Comparison of ENCODE assay signal across 11 cellular contexts in genomic region chr14:77409131-77409533, GRCh38. TPM values are rescaled to one million over a fixed set of nuclear protein-coding genes. Genes with fewer than 3 reads are reported as not detected.
DNase-seq lines count a peak whose midpoint lies in the region; ATAC-seq lines count a peak whose summit lies in the region.
"Had no signal": no experiment of that assay in that cellular context is flagged by ENCODE, and none has a peak within 500 bp of the region (broad histone marks: within the 10 kb centered on the region; RNA-seq: fewer than 3 reads in every experiment).

No MANE protein-coding gene starts in this region.

- no peaks in the 10 kb centered on the region for H3K27me3 Mint-ChIP-seq in naive B cell
- H3K27me3 Mint-ChIP-seq: activated T-cell treated with anti-CD3 and anti-CD28 coated beads, Interleukin-2, amount 50 U/mL, for 24 hours; stimulated activated naive CD8-positive, alpha-beta T cell treated with anti-CD3 and anti-CD28 coated beads, Interleukin-15, amount 100 ng/mL, for 72 hours had no signal

- peak; percentile 32 to 34 for ATAC-seq in naive B cell (ENCODE audit: low read depth in 2 of 2)
- no peak for ATAC-seq in HG02763 (IDR thresholded peaks at IDR 0.05; ENCODE audit: unreplicated experiment)
- ATAC-seq: stimulated activated naive CD8-positive, alpha-beta T cell treated with anti-CD3 and anti-CD28 coated beads, Interleukin-15, amount 100 ng/mL, for 72 hours had no signal

- DNase-seq in NCI-H1436 (lab: John Stamatoyannopoulos, UW) (peak; percentile 3), NCI-H1436 treated with DMSO at 0.1 percent for 48 hours (lab: John Stamatoyannopoulos, UW) (no peak), M059J (ENCODE audit: low read depth) (peak; percentile 16), astrocyte of the hippocampus (ENCODE audit: low read depth, low spot score) (peak; percentile 5), naive B cell (peak; percentile 5), NCI-H345 (lab: John Stamatoyannopoulos, UW) (no peak), DMS79 treated with DMSO at 0.1 percent for 48 hours (lab: John Stamatoyannopoulos, UW) (no peak)
- DNase-seq: activated T-cell treated with anti-CD3 and anti-CD28 coated beads, Interleukin-2, amount 50 U/mL, for 24 hours; NCI-H774; stimulated activated naive CD8-positive, alpha-beta T cell treated with anti-CD3 and anti-CD28 coated beads, Interleukin-15, amount 100 ng/mL, for 72 hours had no signal

- peaks cover 0 to 5% of the 10 kb centered on the region in 2 donors for H3K36me3 Mint-ChIP-seq in naive B cell

- peak overlapping the region in 2 of 6 donors; percentile 54 to 62 for H3K27ac Mint-ChIP-seq in naive B cell
- H3K27ac Mint-ChIP-seq: activated T-cell treated with anti-CD3 and anti-CD28 coated beads, Interleukin-2, amount 50 U/mL, for 24 hours; stimulated activated naive CD8-positive, alpha-beta T cell treated with anti-CD3 and anti-CD28 coated beads, Interleukin-15, amount 100 ng/mL, for 72 hours had no signal

- no peak overlapping the region for H3K4me3 Mint-ChIP-seq in naive B cell
- H3K4me3 Mint-ChIP-seq: activated T-cell treated with anti-CD3 and anti-CD28 coated beads, Interleukin-2, amount 50 U/mL, for 24 hours; stimulated activated naive CD8-positive, alpha-beta T cell treated with anti-CD3 and anti-CD28 coated beads, Interleukin-15, amount 100 ng/mL, for 72 hours had no signal

- no peaks in the 10 kb centered on the region for H3K9me3 Mint-ChIP-seq in naive B cell
- H3K9me3 Mint-ChIP-seq: activated T-cell treated with anti-CD3 and anti-CD28 coated beads, Interleukin-2, amount 50 U/mL, for 24 hours; stimulated activated naive CD8-positive, alpha-beta T cell treated with anti-CD3 and anti-CD28 coated beads, Interleukin-15, amount 100 ng/mL, for 72 hours had no signal

- H3K4me1 Mint-ChIP-seq in naive B cell: peaks cover 13 to 17% (median 13%) of the 10 kb centered on the region in 3 donors

RNA-seq across cellular contexts. Expression of gene NOXRED1, which starts 14.2 kb away (rescaled TPM):
- not detected in 2 replicates for total RNA-seq in M059J (2014; rRNA removed; shearing (Covaris generic))
- polyA plus RNA-seq in naive B cell (ENCODE audit: low read depth in 6 of 6): under 1 TPM in 1 of 6 donors, not detected in 5; 0.23 TPM

RNA-seq across cellular contexts. Expression of gene SAMD15, which starts 32.0 kb away (rescaled TPM):
- total RNA-seq in M059J (2014; rRNA removed; shearing (Covaris generic)): 0.59 and 1.4 TPM in 2 replicates
- polyA plus RNA-seq in naive B cell (ENCODE audit: low read depth in 6 of 6): under 1 TPM in 2 of 6 donors, not detected in 4; 0.12 to 0.22 TPM

RNA-seq across cellular contexts. Expression of gene TMED8, which starts 32.2 kb away (rescaled TPM):
- 6.1 and 10.6 TPM in 2 replicates for total RNA-seq in M059J (2014; rRNA removed; shearing (Covaris generic))
- polyA plus RNA-seq in naive B cell (ENCODE audit: low read depth in 6 of 6): 10 to 100 TPM in 5 of 6 donors, 1 to 10 TPM in 1; 2.3 to 25.0 (median 21.6) TPM

RNA-seq across cellular contexts. Expression of gene VIPAS39, which starts 48.3 kb away (rescaled TPM):
- total RNA-seq in M059J (2014; rRNA removed; shearing (Covaris generic)): 19.4 and 21.3 TPM in 2 replicates
- 10 to 100 TPM in 2 of 6 donors, 1 to 10 TPM in 4; 8.6 to 13.9 (median 9.7) TPM for polyA plus RNA-seq in naive B cell (ENCODE audit: low read depth in 6 of 6)

RNA-seq across cellular contexts. Expression of gene AHSA1, which starts 48.8 kb away (rescaled TPM):
- total RNA-seq in M059J (2014; rRNA removed; shearing (Covaris generic)): 79.3 and 133 TPM in 2 replicates
- 100 to 1,000 TPM in 3 of 6 donors, 10 to 100 TPM in 3; 81.8 to 127 (median 104) TPM for polyA plus RNA-seq in naive B cell (ENCODE audit: low read depth in 6 of 6)

Comparison
In these comparisons a context has a peak if more than half of its experiments do, and no peak if none do; other contexts are left out.
1. DNase-seq: peak in NCI-H1436 (single experiment), M059J (single experiment), astrocyte of the hippocampus (single experiment) and naive B cell (single experiment); none in NCI-H1436 treated with DMSO at 0.1 percent for 48 hours (single experiment), NCI-H345 (single experiment) and DMS79 treated with DMSO at 0.1 percent for 48 hours (single experiment).